8 cellular contexts compared by ENCODE assay signal in genomic region chr21:25881524-25882376, GRCh38.
DNase-seq lines count a peak whose midpoint lies in the region; ATAC-seq and TF ChIP-seq lines count a peak whose summit lies in the region.

No MANE protein-coding gene starts in this region.

- H3K4me2 ChIP-seq in OCI-LY3 (ENCODE audit: low read length) = peak overlapping the region; percentile 63

- no peak overlapping the region for H3K4me3 Mint-ChIP-seq in nephron progenitor cell

- no peaks in the 10 kb centered on the region for H4K20me1 ChIP-seq in OCI-LY3 (ENCODE audit: insufficient read depth, low read length)

- H3K4me1 ChIP-seq in OCI-LY3 (ENCODE audit: low read length) (no peaks in the 10 kb centered on the region), esophagus squamous epithelium (no peaks in the 10 kb centered on the region), suprapubic skin (no peaks in the 10 kb centered on the region)

- no peaks in the 10 kb centered on the region for H3K79me2 ChIP-seq in OCI-LY3 (ENCODE audit: low read length)

- TF ChIP-seq CTCF in OCI-LY3 (IDR thresholded peaks at IDR 0.05; ENCODE audit: low read depth, low read length) (peak; percentile 97), esophagus squamous epithelium (IDR thresholded peaks at IDR 0.05) (peak; percentile 57 to 97 (median 86)), nephron progenitor cell (IDR thresholded peaks at IDR 0.05) (peak; percentile 86), suprapubic skin (IDR thresholded peaks at IDR 0.05) (peak; percentile 80 to 89)

- H3K27ac ChIP-seq in OCI-LY3 (ENCODE audit: low read length) = no peak overlapping the region
- no peak overlapping the region for H3K27ac ChIP-seq in esophagus squamous epithelium
- H3K27ac ChIP-seq in suprapubic skin = no peak overlapping the region

- TF ChIP-seq EP300 in suprapubic skin (IDR thresholded peaks at IDR 0.05) = no peak

- WGBS in esophagus squamous epithelium, 2 donors = 60 to 66% methylated on average over 16 of the region's 17 CpGs
- WGBS in suprapubic skin = 71% methylated on average over 16 of the region's 17 CpGs

- H3K27ac Mint-ChIP-seq in nephron progenitor cell = no peak overlapping the region

- H3K36me3 Mint-ChIP-seq in nephron progenitor cell (ENCODE audit: low read depth) = peaks cover 72% of the 10 kb centered on the region

- H2AFZ ChIP-seq in OCI-LY3 (ENCODE audit: low read depth, low read length) = peak overlapping the region; percentile 69; the same call in 1 of the 2 replicates

- no peak overlapping the region for H3K9ac ChIP-seq in OCI-LY3 (ENCODE audit: low read length)

- H3K36me3 ChIP-seq in OCI-LY3 (replicated peaks; ENCODE audit: low read depth, low read length) (no peaks in the 10 kb centered on the region), esophagus squamous epithelium (peaks cover 0 to 45% (median 0%) of the 10 kb centered on the region in 3 donors), suprapubic skin (peaks cover 7% of the 10 kb centered on the region)

- no peaks in the 10 kb centered on the region for H3K27me3 Mint-ChIP-seq in nephron progenitor cell (ENCODE audit: low read depth, poor library complexity)

- intact Hi-C loops in esophagus squamous epithelium (cut with DNase I) = loop anchor here (5.0 kb wide), 1 partner anchor 291 kb away; the partner anchor contains the start of gene APP

- ATAC-seq in GM19463 (IDR thresholded peaks at IDR 0.05; ENCODE audit: unreplicated experiment) = peak; percentile 96
- peak; percentile 87 for ATAC-seq in HG03520 (IDR thresholded peaks at IDR 0.05; ENCODE audit: unreplicated experiment)

- H3K27me3 ChIP-seq in OCI-LY3 (ENCODE audit: low read depth, low read length) (no peaks in the 10 kb centered on the region), esophagus squamous epithelium (no peaks in the 10 kb centered on the region), suprapubic skin (no peaks in the 10 kb centered on the region)

- H3K4me3 ChIP-seq in OCI-LY3 (ENCODE audit: low read length) (peak overlapping the region; percentile 63), esophagus squamous epithelium (no peak overlapping the region), suprapubic skin (no peak overlapping the region)

- TF ChIP-seq POLR2A in esophagus squamous epithelium (IDR thresholded peaks at IDR 0.05) (no peak), suprapubic skin (IDR thresholded peaks at IDR 0.05) (no peak)

- no peaks in the 10 kb centered on the region for H3K4me1 Mint-ChIP-seq in nephron progenitor cell

- H3K9me3 ChIP-seq in OCI-LY3 (ENCODE audit: insufficient read depth, low read length) (no peaks in the 10 kb centered on the region), esophagus squamous epithelium (no peaks in the 10 kb centered on the region), suprapubic skin (no peaks in the 10 kb centered on the region)

- DNase-seq in DMS 273 (lab: John Stamatoyannopoulos, UW; ENCODE audit: unreplicated experiment) (peak; percentile 77), activated T-cell treated with anti-CD3 and anti-CD28 coated beads for 24 hours (ENCODE audit: low read depth) (peak; percentile 44), esophagus squamous epithelium (lab: John Stamatoyannopoulos, UW) (no peak), nephron progenitor cell (peak; percentile 59), suprapubic skin (ENCODE audit: low spot score in 2 of 2) (peak in 1 of 2 donors; percentile 72)

- H3K9me3 Mint-ChIP-seq in nephron progenitor cell = peaks cover 16% of the 10 kb centered on the region
